In the genomic region with DNA sequence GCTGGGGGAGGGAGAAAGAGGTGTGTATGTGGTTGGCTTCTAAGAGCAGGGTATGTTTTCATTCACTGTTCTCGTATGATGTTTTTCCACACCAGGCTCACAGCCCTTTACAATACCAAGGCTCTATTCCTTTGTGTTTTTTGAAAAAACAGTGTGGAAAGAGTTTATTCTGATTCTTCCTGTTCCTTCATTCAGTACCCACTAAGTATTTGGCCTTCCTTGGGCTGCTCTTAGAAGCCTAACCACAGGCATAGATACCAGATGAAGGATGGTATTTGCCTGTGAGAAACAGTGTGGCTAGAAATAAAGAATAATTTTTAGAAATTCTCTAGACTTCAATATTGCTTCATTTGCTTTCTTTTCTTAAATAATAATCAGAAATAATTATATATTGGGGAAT, we compare ENCODE assay signal across 1 cellular context.
TF ChIP-seq lines count a peak whose summit lies in the region.

No MANE protein-coding gene starts in this region.

TF ChIP-seq in GM23338, 12 proteins besides CTCF, POLR2A, EP300 and RAD21 (continued from another document):
- TF ChIP-seq, protein P1, sequence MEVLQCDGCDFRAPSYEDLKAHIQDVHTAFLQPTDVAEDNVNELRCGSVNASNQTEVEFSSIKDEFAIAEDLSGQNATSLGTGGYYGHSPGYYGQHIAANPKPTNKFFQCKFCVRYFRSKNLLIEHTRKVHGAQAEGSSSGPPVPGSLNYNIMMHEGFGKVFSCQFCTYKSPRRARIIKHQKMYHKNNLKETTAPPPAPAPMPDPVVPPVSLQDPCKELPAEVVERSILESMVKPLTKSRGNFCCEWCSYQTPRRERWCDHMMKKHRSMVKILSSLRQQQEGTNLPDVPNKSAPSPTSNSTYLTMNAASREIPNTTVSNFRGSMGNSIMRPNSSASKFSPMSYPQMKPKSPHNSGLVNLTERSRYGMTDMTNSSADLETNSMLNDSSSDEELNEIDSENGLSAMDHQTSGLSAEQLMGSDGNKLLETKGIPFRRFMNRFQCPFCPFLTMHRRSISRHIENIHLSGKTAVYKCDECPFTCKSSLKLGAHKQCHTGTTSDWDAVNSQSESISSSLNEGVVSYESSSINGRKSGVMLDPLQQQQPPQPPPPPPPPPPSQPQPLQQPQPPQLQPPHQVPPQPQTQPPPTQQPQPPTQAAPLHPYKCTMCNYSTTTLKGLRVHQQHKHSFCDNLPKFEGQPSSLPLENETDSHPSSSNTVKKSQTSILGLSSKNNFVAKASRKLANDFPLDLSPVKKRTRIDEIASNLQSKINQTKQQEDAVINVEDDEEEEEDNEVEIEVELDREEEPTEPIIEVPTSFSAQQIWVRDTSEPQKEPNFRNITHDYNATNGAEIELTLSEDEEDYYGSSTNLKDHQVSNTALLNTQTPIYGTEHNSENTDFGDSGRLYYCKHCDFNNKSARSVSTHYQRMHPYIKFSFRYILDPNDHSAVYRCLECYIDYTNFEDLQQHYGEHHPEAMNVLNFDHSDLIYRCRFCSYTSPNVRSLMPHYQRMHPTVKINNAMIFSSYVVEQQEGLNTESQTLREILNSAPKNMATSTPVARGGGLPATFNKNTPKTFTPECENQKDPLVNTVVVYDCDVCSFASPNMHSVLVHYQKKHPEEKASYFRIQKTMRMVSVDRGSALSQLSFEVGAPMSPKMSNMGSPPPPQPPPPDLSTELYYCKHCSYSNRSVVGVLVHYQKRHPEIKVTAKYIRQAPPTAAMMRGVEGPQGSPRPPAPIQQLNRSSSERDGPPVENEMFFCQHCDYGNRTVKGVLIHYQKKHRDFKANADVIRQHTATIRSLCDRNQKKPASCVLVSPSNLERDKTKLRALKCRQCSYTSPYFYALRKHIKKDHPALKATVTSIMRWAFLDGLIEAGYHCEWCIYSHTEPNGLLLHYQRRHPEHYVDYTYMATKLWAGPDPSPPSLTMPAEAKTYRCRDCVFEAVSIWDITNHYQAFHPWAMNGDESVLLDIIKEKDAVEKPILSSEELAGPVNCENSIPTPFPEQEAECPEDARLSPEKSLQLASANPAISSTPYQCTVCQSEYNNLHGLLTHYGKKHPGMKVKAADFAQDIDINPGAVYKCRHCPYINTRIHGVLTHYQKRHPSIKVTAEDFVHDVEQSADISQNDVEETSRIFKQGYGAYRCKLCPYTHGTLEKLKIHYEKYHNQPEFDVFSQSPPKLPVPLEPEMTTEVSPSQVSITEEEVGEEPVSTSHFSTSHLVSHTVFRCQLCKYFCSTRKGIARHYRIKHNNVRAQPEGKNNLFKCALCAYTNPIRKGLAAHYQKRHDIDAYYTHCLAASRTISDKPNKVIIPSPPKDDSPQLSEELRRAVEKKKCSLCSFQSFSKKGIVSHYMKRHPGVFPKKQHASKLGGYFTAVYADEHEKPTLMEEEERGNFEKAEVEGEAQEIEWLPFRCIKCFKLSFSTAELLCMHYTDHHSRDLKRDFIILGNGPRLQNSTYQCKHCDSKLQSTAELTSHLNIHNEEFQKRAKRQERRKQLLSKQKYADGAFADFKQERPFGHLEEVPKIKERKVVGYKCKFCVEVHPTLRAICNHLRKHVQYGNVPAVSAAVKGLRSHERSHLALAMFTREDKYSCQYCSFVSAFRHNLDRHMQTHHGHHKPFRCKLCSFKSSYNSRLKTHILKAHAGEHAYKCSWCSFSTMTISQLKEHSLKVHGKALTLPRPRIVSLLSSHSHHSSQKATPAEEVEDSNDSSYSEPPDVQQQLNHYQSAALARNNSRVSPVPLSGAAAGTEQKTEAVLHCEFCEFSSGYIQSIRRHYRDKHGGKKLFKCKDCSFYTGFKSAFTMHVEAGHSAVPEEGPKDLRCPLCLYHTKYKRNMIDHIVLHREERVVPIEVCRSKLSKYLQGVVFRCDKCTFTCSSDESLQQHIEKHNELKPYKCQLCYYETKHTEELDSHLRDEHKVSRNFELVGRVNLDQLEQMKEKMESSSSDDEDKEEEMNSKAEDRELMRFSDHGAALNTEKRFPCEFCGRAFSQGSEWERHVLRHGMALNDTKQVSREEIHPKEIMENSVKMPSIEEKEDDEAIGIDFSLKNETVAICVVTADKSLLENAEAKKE (CRISPR knock-in tag; IDR thresholded peaks at IDR 0.05), result no peak
- TF ChIP-seq EZH2phosphoT487 (IDR thresholded peaks at IDR 0.05; ENCODE audit: unreplicated experiment) (no peak), EZH2 (IDR thresholded peaks at IDR 0.05; ENCODE audit: low read depth, unreplicated experiment) (no peak), STAT1 (IDR thresholded peaks at IDR 0.05; ENCODE audit: unreplicated experiment) (no peak), CREB1 (CRISPR knock-in tag; IDR thresholded peaks at IDR 0.05; ENCODE audit: low read depth) (no peak)
- TF ChIP-seq, protein P2, sequence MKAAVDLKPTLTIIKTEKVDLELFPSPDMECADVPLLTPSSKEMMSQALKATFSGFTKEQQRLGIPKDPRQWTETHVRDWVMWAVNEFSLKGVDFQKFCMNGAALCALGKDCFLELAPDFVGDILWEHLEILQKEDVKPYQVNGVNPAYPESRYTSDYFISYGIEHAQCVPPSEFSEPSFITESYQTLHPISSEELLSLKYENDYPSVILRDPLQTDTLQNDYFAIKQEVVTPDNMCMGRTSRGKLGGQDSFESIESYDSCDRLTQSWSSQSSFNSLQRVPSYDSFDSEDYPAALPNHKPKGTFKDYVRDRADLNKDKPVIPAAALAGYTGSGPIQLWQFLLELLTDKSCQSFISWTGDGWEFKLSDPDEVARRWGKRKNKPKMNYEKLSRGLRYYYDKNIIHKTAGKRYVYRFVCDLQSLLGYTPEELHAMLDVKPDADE (IDR thresholded peaks at IDR 0.05), result no peak
